Comparison of ENCODE assay signal across 14 cellular contexts in the genomic region with DNA sequence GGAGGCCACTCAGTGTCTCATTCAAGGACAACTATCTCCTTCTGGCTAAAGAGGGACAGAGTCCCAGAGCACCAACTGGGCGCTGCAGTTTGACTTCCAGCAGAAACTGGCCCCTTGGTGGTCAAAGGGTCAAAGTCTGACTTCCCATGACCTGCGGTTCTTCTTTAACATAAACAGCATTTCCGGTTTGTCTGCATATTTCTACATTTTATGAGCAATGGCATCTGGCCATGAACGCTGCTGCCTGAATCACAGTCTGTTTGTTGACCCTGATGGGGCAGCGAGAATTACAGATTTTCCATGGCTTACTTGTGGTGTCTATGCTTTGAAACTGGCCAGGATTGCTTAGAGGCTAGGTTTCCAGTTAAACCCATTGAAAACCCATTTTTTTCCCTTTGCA. TPM values are rescaled to one million over a fixed set of nuclear protein-coding genes. Genes with fewer than 3 reads are reported as not detected.
DNase-seq lines count a peak whose midpoint lies in the region; ATAC-seq and TF ChIP-seq lines count a peak whose summit lies in the region.
"Had no signal": no experiment of that assay in that cellular context is flagged by ENCODE, and none has a peak within 500 bp of the region (broad histone marks: within the 10 kb centered on the region; RNA-seq: fewer than 3 reads in every experiment).

No MANE protein-coding gene starts in this region.

- H3K4me3 ChIP-seq in AG04449 (ENCODE audit: low read depth, low read length), result no peak overlapping the region
- no peak overlapping the region for H3K4me3 ChIP-seq in right lobe of liver
- H3K4me3 ChIP-seq: ascending aorta, left ventricle myocardium inferior had no signal

- no peaks in the 10 kb centered on the region for H3K9me3 ChIP-seq in right lobe of liver
- H3K9me3 ChIP-seq: ascending aorta, left ventricle myocardium inferior had no signal

- DNase-seq in AG04449 (ENCODE audit: low read depth, low spot score) (peak; percentile 54), HuH-7.5 (ENCODE audit: low spot score) (peak; percentile 15), MCF 10A (ENCODE audit: unreplicated experiment) (peak; percentile 73), right lobe of liver (no peak), anterior cingulate cortex (lab: John Stamatoyannopoulos, UW) (no peak), T1000 (lab: John Stamatoyannopoulos, UW) (no peak), Kasumi-1 (lab: John Stamatoyannopoulos, UW) (no peak)
- DNase-seq: activated B cell treated with CpG ODN at 0.5 μM for 24 hours; CD4-positive, alpha-beta memory T cell; left ventricle myocardium inferior; NCI-H2081 treated with DMSO at 0.1 percent for 48 hours; stimulated activated CD4-positive, alpha-beta T cell treated with anti-CD3 and anti-CD28 coated beads, Interleukin-2, amount 100 ng/mL, for 24 hours had no signal

- intact Hi-C loops in MCF 10A (cut with micrococcal nuclease) (no loop called here), right lobe of liver (cut with DNase I) (no loop called here)

- CTCF ChIA-PET in AG04449 (lab: Yijun Ruan, JAX), result interaction anchor here (1.7 kb wide), 1 partner anchor 102 kb away, joined by 4 read pairs; no protein-coding TSS in a partner anchor
- CTCF ChIA-PET in MCF 10A (lab: Yijun Ruan, JAX), result interaction anchor here (2.6 kb wide), 1 partner anchor 105 kb away, joined by 16 read pairs; no protein-coding TSS in a partner anchor

- H3K27ac Mint-ChIP-seq in MCF 10A (ENCODE audit: low read depth, unreplicated experiment), result no peak overlapping the region
- H3K27ac Mint-ChIP-seq: activated B cell treated with CpG ODN at 0.5 μM for 24 hours had no signal

- no TSS peak for BruUV-seq in MCF 10A (replicated peaks; lab: Mats Ljungman, UMichigan)

- TF ChIP-seq POLR2A in right lobe of liver (IDR thresholded peaks at IDR 0.05), result no peak

- peaks cover 0 to 14% (median 0%) of the 10 kb centered on the region in 4 donors for H3K4me1 ChIP-seq in right lobe of liver
- H3K4me1 ChIP-seq: ascending aorta had no signal

- no peak overlapping the region for H3K27ac ChIP-seq in right lobe of liver
- H3K27ac ChIP-seq: ascending aorta, left ventricle myocardium inferior had no signal

- no peaks in the 10 kb centered on the region for H3K9me3 Mint-ChIP-seq in MCF 10A (ENCODE audit: unreplicated experiment)
- H3K9me3 Mint-ChIP-seq: activated B cell treated with CpG ODN at 0.5 μM for 24 hours; CD4-positive, alpha-beta memory T cell had no signal

- H3K27me3 ChIP-seq in right lobe of liver, result no peaks in the 10 kb centered on the region
- H3K27me3 ChIP-seq: ascending aorta had no signal

- ATAC-seq in right lobe of liver, result peak in 3 of 4 donors; percentile 14 to 36 (median 21)
- no peak for ATAC-seq in GM21717 (IDR thresholded peaks at IDR 0.05; ENCODE audit: unreplicated experiment)

- no peaks in the 10 kb centered on the region for H3K36me3 Mint-ChIP-seq in MCF 10A (ENCODE audit: insufficient read depth, unreplicated experiment)
- H3K36me3 Mint-ChIP-seq: CD4-positive, alpha-beta memory T cell had no signal

- POLR2A ChIA-PET in AG04449 (lab: Yijun Ruan, JAX), result interaction anchor here (0.6 kb wide), 1 partner anchor 27 kb away, joined by 4 read pairs; no protein-coding TSS in a partner anchor
- POLR2A ChIA-PET in MCF 10A (lab: Yijun Ruan, JAX), result no interaction called here

- TF ChIP-seq CTCF in AG04449 (IDR thresholded peaks at IDR 0.05; ENCODE audit: insufficient read depth, low read length, missing control alignments) (no peak), MCF 10A (IDR thresholded peaks at IDR 0.05; ENCODE audit: unreplicated experiment) (no peak), right lobe of liver (IDR thresholded peaks at IDR 0.05) (no peak)

- H3K36me3 ChIP-seq in right lobe of liver, result no peaks in the 10 kb centered on the region
- H3K36me3 ChIP-seq: ascending aorta, left ventricle myocardium inferior had no signal

- H3K4me3 Mint-ChIP-seq in MCF 10A (ENCODE audit: unreplicated experiment), result no peak overlapping the region
- H3K4me3 Mint-ChIP-seq: activated B cell treated with CpG ODN at 0.5 μM for 24 hours; CD4-positive, alpha-beta memory T cell had no signal

- WGBS in right lobe of liver (ENCODE audit: insufficient coverage, low coverage, low lambda C conversion rate, missing lambda C conversion rate), result 51% methylated on average over 5 of the region's 5 CpGs

- peaks cover 26% of the 10 kb centered on the region for H3K4me1 Mint-ChIP-seq in MCF 10A (ENCODE audit: insufficient read depth, unreplicated experiment)

- no peaks in the 10 kb centered on the region for H3K27me3 Mint-ChIP-seq in MCF 10A (ENCODE audit: insufficient read depth, unreplicated experiment)
- H3K27me3 Mint-ChIP-seq: CD4-positive, alpha-beta memory T cell had no signal

RNA-seq across cellular contexts. Expression of gene TNFSF15, which starts 1.3 kb away (rescaled TPM):
- total RNA-seq in MCF 10A (2022) (0.39 and 1.9 TPM in 2 replicates), right lobe of liver (under 1 TPM in 5 of 6 experiments, not detected in 1; 0.04 to 0.35 (median 0.06) TPM)

Comparison
In these comparisons a context has a peak if more than half of its experiments do, and no peak if none do; other contexts are left out.
1. DNase-seq: peak in AG04449 (single experiment), HuH-7.5 (single experiment) and MCF 10A (single experiment); none in right lobe of liver (0 of 3), anterior cingulate cortex (0 of 58), T1000 (single experiment) and Kasumi-1 (0 of 2).